17 cellular contexts compared by ENCODE assay signal in the genomic region with DNA sequence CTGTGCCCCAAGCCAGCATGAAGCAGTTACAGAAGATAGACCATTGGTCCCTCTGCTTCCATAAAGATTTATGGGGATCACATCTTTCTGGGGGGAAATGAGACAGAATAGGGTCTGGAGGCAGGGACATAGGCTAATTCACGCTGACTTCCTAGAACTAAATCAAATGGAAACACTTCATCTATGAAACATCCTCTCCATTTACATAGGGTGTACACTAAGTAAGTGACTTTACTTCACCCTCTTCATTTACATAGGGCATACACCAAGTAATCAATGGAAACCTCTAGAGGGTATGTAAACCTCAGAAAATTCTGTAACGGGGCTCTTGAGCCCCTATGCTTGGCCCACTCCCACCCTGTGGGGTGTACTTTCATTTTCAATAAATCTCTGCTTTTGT. TPM values are rescaled to one million over a fixed set of nuclear protein-coding genes. Genes with fewer than 3 reads are reported as not detected.
DNase-seq lines count a peak whose midpoint lies in the region; ATAC-seq, FAIRE-seq and TF ChIP-seq lines count a peak whose summit lies in the region.
"Had no signal": no experiment of that assay in that cellular context is flagged by ENCODE, and none has a peak within 500 bp of the region (broad histone marks: within the 10 kb centered on the region; RNA-seq: fewer than 3 reads in every experiment).

No MANE protein-coding gene starts in this region.

- CTCF ChIA-PET in activated CD4-positive, alpha-beta T cell treated with anti-CD3 and anti-CD28 coated beads, Interleukin-2, amount 10 ng/mL, durations not matched to agents 7 days and 5 days (lab: Charles Lee): no interaction called here
- CTCF ChIA-PET in activated CD8-positive, alpha-beta T cell treated with anti-CD3 and anti-CD28 coated beads, Interleukin-2, amount 10 ng/mL, durations not matched to agents 7 days and 5 days (lab: Charles Lee): interaction anchor here (0.7 to 1.7 kb wide), 2 partner anchors 20 to 241 kb away, joined by 3 to 5 read pairs; no protein-coding TSS in a partner anchor
- CTCF ChIA-PET in naive thymus-derived CD4-positive, alpha-beta T cell (lab: Charles Lee): no interaction called here

- peaks cover 3% of the 10 kb centered on the region for H3K36me3 ChIP-seq in CD4-positive, CD25-positive, alpha-beta regulatory T cell (ENCODE audit: control insufficient read depth, insufficient read depth, low read length)
- peaks cover 0 to 6% (median 0%) of the 10 kb centered on the region in 3 experiments for H3K36me3 ChIP-seq in naive thymus-derived CD4-positive, alpha-beta T cell (ENCODE audit: control insufficient read depth in 2 of 3, insufficient read depth in 3 of 3, low read length in 3 of 3)

- H3K9me3 Mint-ChIP-seq in activated CD4-positive, alpha-beta T cell treated with anti-CD3 and anti-CD28 coated beads, Interleukin-2, amount 10 ng/mL, durations not matched to agents 7 days and 5 days: peaks cover 36% of the 10 kb centered on the region
- peaks cover 0 to 6% (median 0%) of the 10 kb centered on the region in 7 donors for H3K9me3 Mint-ChIP-seq in CD4-positive, CD25-positive, alpha-beta regulatory T cell
- peaks cover 47% of the 10 kb centered on the region for H3K9me3 Mint-ChIP-seq in activated CD8-positive, alpha-beta T cell treated with anti-CD3 and anti-CD28 coated beads, Interleukin-2, amount 10 ng/mL, durations not matched to agents 7 days and 5 days (ENCODE audit: insufficient read depth)
- peaks cover 0 to 35% (median 4%) of the 10 kb centered on the region in 11 donors for H3K9me3 Mint-ChIP-seq in naive thymus-derived CD4-positive, alpha-beta T cell

- no peak for ATAC-seq in CD4-positive, CD25-positive, alpha-beta regulatory T cell (ENCODE audit: low read depth in 2 of 2)
- ATAC-seq in activated CD8-positive, alpha-beta T cell treated with anti-CD3 and anti-CD28 coated beads, Interleukin-2, amount 10 ng/mL, durations not matched to agents 7 days and 5 days: no peak
- no peak for ATAC-seq in naive thymus-derived CD4-positive, alpha-beta T cell
- ATAC-seq: K562, Right ventricle myocardium inferior had no signal

- H3K27me3 ChIP-seq in CD4-positive, CD25-positive, alpha-beta regulatory T cell (ENCODE audit: control insufficient read depth, insufficient read depth, low read length): no peaks in the 10 kb centered on the region
- no peaks in the 10 kb centered on the region for H3K27me3 ChIP-seq in naive thymus-derived CD4-positive, alpha-beta T cell (ENCODE audit: control insufficient read depth in 2 of 2, insufficient read depth in 2 of 2, low read length in 2 of 2)

- peak overlapping the region; percentile 10 for H3K27ac Mint-ChIP-seq in activated CD4-positive, alpha-beta T cell treated with anti-CD3 and anti-CD28 coated beads, Interleukin-2, amount 10 ng/mL, durations not matched to agents 7 days and 5 days
- H3K27ac Mint-ChIP-seq in CD4-positive, CD25-positive, alpha-beta regulatory T cell: peak overlapping the region; percentile 40 to 79 (median 43)
- peak overlapping the region; percentile 34 for H3K27ac Mint-ChIP-seq in activated CD8-positive, alpha-beta T cell treated with anti-CD3 and anti-CD28 coated beads, Interleukin-2, amount 10 ng/mL, durations not matched to agents 7 days and 5 days
- peak overlapping the region in 7 of 9 donors; percentile 47 to 92 (median 74) for H3K27ac Mint-ChIP-seq in naive thymus-derived CD4-positive, alpha-beta T cell

- H3K9me3 ChIP-seq in CD4-positive, CD25-positive, alpha-beta regulatory T cell (ENCODE audit: control insufficient read depth in 2 of 2, low read length in 2 of 2): peaks cover 10 to 27% of the 10 kb centered on the region in 2 experiments
- H3K9me3 ChIP-seq in naive thymus-derived CD4-positive, alpha-beta T cell (ENCODE audit: control insufficient read depth in 2 of 3, low read length in 3 of 3): peaks cover 0 to 10% (median 6%) of the 10 kb centered on the region in 3 experiments

- H3K4me1 Mint-ChIP-seq in activated CD4-positive, alpha-beta T cell treated with anti-CD3 and anti-CD28 coated beads, Interleukin-2, amount 10 ng/mL, durations not matched to agents 7 days and 5 days: peaks cover 48% of the 10 kb centered on the region
- peaks cover 21 to 75% (median 52%) of the 10 kb centered on the region in 4 donors for H3K4me1 Mint-ChIP-seq in CD4-positive, CD25-positive, alpha-beta regulatory T cell
- peaks cover 51% of the 10 kb centered on the region for H3K4me1 Mint-ChIP-seq in activated CD8-positive, alpha-beta T cell treated with anti-CD3 and anti-CD28 coated beads, Interleukin-2, amount 10 ng/mL, durations not matched to agents 7 days and 5 days (ENCODE audit: low read depth)
- peaks cover 9 to 82% (median 46%) of the 10 kb centered on the region in 7 donors for H3K4me1 Mint-ChIP-seq in naive thymus-derived CD4-positive, alpha-beta T cell

- no peak overlapping the region for H3K27ac ChIP-seq in CD4-positive, CD25-positive, alpha-beta regulatory T cell (ENCODE audit: insufficient read depth, low read length, poor library complexity, severe bottlenecking)
- H3K27ac ChIP-seq in naive thymus-derived CD4-positive, alpha-beta T cell (ENCODE audit: low read depth, low read length): no peak overlapping the region

- H3K4me3 ChIP-seq in CD4-positive, CD25-positive, alpha-beta regulatory T cell (ENCODE audit: low read depth, low read length): no peak overlapping the region
- no peak overlapping the region for H3K4me3 ChIP-seq in naive thymus-derived CD4-positive, alpha-beta T cell (ENCODE audit: low read length)
- H3K4me3 ChIP-seq: K562 had no signal

- FAIRE-seq in D721Med (lab: Jason Lieb, UNC): no peak
- FAIRE-seq: A204.1, GM12892, K562, RCC 7860 had no signal

- peaks cover 50% of the 10 kb centered on the region for H3K4me1 ChIP-seq in CD4-positive, CD25-positive, alpha-beta regulatory T cell (ENCODE audit: control insufficient read depth, insufficient read depth, low read length, poor library complexity, severe bottlenecking)
- H3K4me1 ChIP-seq in naive thymus-derived CD4-positive, alpha-beta T cell (ENCODE audit: control insufficient read depth in 2 of 2, insufficient read depth in 2 of 2, low read length in 2 of 2): peaks cover 24 to 48% of the 10 kb centered on the region in 2 donors

- no peak overlapping the region for H3K4me3 Mint-ChIP-seq in activated CD4-positive, alpha-beta T cell treated with anti-CD3 and anti-CD28 coated beads, Interleukin-2, amount 10 ng/mL, durations not matched to agents 7 days and 5 days
- peak overlapping the region in 2 of 4 donors; percentile 0 to 42 for H3K4me3 Mint-ChIP-seq in CD4-positive, CD25-positive, alpha-beta regulatory T cell
- H3K4me3 Mint-ChIP-seq in activated CD8-positive, alpha-beta T cell treated with anti-CD3 and anti-CD28 coated beads, Interleukin-2, amount 10 ng/mL, durations not matched to agents 7 days and 5 days: no peak overlapping the region
- H3K4me3 Mint-ChIP-seq in naive thymus-derived CD4-positive, alpha-beta T cell: peak overlapping the region in 6 of 10 donors; percentile 33 to 65 (median 48)

- intact Hi-C loops in naive thymus-derived CD4-positive, alpha-beta T cell (cut with micrococcal nuclease): no loop called here

- no peak for TF ChIP-seq CTCF in D721Med (IDR thresholded peaks at IDR 0.05; ENCODE audit: insufficient read depth, missing control alignments)

- H3K27me3 Mint-ChIP-seq in activated CD4-positive, alpha-beta T cell treated with anti-CD3 and anti-CD28 coated beads, Interleukin-2, amount 10 ng/mL, durations not matched to agents 7 days and 5 days: no peaks in the 10 kb centered on the region
- no peaks in the 10 kb centered on the region for H3K27me3 Mint-ChIP-seq in CD4-positive, CD25-positive, alpha-beta regulatory T cell
- no peaks in the 10 kb centered on the region for H3K27me3 Mint-ChIP-seq in activated CD8-positive, alpha-beta T cell treated with anti-CD3 and anti-CD28 coated beads, Interleukin-2, amount 10 ng/mL, durations not matched to agents 7 days and 5 days (ENCODE audit: low read depth)
- peaks cover 0 to under 1% (median 0%) of the 10 kb centered on the region in 5 donors for H3K27me3 Mint-ChIP-seq in naive thymus-derived CD4-positive, alpha-beta T cell
- H3K27me3 Mint-ChIP-seq: CD8-positive, alpha-beta memory T cell had no signal

- POLR2A ChIA-PET in activated CD4-positive, alpha-beta T cell treated with anti-CD3 and anti-CD28 coated beads, Interleukin-2, amount 10 ng/mL, durations not matched to agents 7 days and 5 days (lab: Charles Lee): no interaction called here
- POLR2A ChIA-PET in activated CD8-positive, alpha-beta T cell treated with anti-CD3 and anti-CD28 coated beads, Interleukin-2, amount 10 ng/mL, durations not matched to agents 7 days and 5 days (lab: Charles Lee): no interaction called here
- POLR2A ChIA-PET in naive thymus-derived CD4-positive, alpha-beta T cell (lab: Charles Lee): no interaction called here

- H3K36me3 Mint-ChIP-seq in activated CD4-positive, alpha-beta T cell treated with anti-CD3 and anti-CD28 coated beads, Interleukin-2, amount 10 ng/mL, durations not matched to agents 7 days and 5 days (ENCODE audit: low read depth): peaks cover 84% of the 10 kb centered on the region
- H3K36me3 Mint-ChIP-seq in CD4-positive, CD25-positive, alpha-beta regulatory T cell: peaks cover 18% of the 10 kb centered on the region
- H3K36me3 Mint-ChIP-seq in activated CD8-positive, alpha-beta T cell treated with anti-CD3 and anti-CD28 coated beads, Interleukin-2, amount 10 ng/mL, durations not matched to agents 7 days and 5 days (ENCODE audit: low read depth): peaks cover 70% of the 10 kb centered on the region
- peaks cover 0 to 74% (median 35%) of the 10 kb centered on the region in 5 donors for H3K36me3 Mint-ChIP-seq in naive thymus-derived CD4-positive, alpha-beta T cell

- DNase-seq in activated CD4-positive, alpha-beta T cell treated with anti-CD3 and anti-CD28 coated beads, Interleukin-2, amount 10 ng/mL, durations not matched to agents 7 days and 5 days: no peak
- no peak for DNase-seq in activated CD4-positive, alpha-beta T cell treated with anti-CD3 and anti-CD28 coated beads for 1 hour
- no peak for DNase-seq in CD4-positive, CD25-positive, alpha-beta regulatory T cell
- no peak for DNase-seq in activated CD8-positive, alpha-beta T cell treated with anti-CD3 and anti-CD28 coated beads, Interleukin-2, amount 10 ng/mL, durations not matched to agents 7 days and 5 days
- DNase-seq in naive thymus-derived CD4-positive, alpha-beta T cell: no peak
- no peak for DNase-seq in NCI-H1417 (lab: John Stamatoyannopoulos, UW)
- DNase-seq in NCI-H226: no peak
- DNase-seq in D721Med (ENCODE audit: insufficient read length, low spot score): no peak
- DNase-seq: CD8-positive, alpha-beta memory T cell; NCI-H1105; NCI-H1694; NCI-H2081 treated with DMSO at 0.1 percent for 48 hours had no signal

RNA-seq across cellular contexts. Expression of a gene that starts 10.1 kb away (rescaled TPM):
- 10 to 100 TPM; 74.2 to 79.2 TPM for total RNA-seq in activated CD4-positive, alpha-beta T cell treated with anti-CD3 and anti-CD28 coated beads, Interleukin-2, amount 10 ng/mL, durations not matched to agents 7 days and 5 days
- total RNA-seq in CD4-positive, CD25-positive, alpha-beta regulatory T cell: 62.5 TPM
- polyA plus RNA-seq in CD4-positive, CD25-positive, alpha-beta regulatory T cell: 10 to 100 TPM; 37.8 to 62.8 (median 54.4) TPM
- total RNA-seq in activated CD8-positive, alpha-beta T cell treated with anti-CD3 and anti-CD28 coated beads, Interleukin-2, amount 10 ng/mL, durations not matched to agents 7 days and 5 days: 10 to 100 TPM; 40.9 to 45.3 TPM
- 100 to 1,000 TPM in 1 of 5 experiments, 10 to 100 TPM in 4; 50.7 to 116 (median 76.9) TPM for total RNA-seq in naive thymus-derived CD4-positive, alpha-beta T cell
- polyA plus RNA-seq in naive thymus-derived CD4-positive, alpha-beta T cell: 100 to 1,000 TPM in 1 of 2 donors, 10 to 100 TPM in 1; 98.1 to 104 TPM

RNA-seq across cellular contexts. Expression of a gene that starts 10.6 kb away (rescaled TPM):
- 10 to 100 TPM; 21.3 to 22.8 TPM for total RNA-seq in activated CD4-positive, alpha-beta T cell treated with anti-CD3 and anti-CD28 coated beads, Interleukin-2, amount 10 ng/mL, durations not matched to agents 7 days and 5 days
- total RNA-seq in CD4-positive, CD25-positive, alpha-beta regulatory T cell: 20.3 TPM
- polyA plus RNA-seq in CD4-positive, CD25-positive, alpha-beta regulatory T cell: 10 to 100 TPM; 10.5 to 14.9 (median 12.7) TPM
- total RNA-seq in activated CD8-positive, alpha-beta T cell treated with anti-CD3 and anti-CD28 coated beads, Interleukin-2, amount 10 ng/mL, durations not matched to agents 7 days and 5 days: 10 to 100 TPM; 17.7 to 18.5 TPM
- total RNA-seq in naive thymus-derived CD4-positive, alpha-beta T cell: 10 to 100 TPM; 15.4 to 27.2 (median 18.9) TPM
- 10 to 100 TPM; 11.8 to 17.6 TPM for polyA plus RNA-seq in naive thymus-derived CD4-positive, alpha-beta T cell

Comparison
In these comparisons a context has a peak if more than half of its experiments do, and no peak if none do; other contexts are left out.
1. H3K27ac Mint-ChIP-seq: peak in every context shown above with its lines; median percentile 74 in naive thymus-derived CD4-positive, alpha-beta T cell; 43 in CD4-positive, CD25-positive, alpha-beta regulatory T cell; 34 in activated CD8-positive, alpha-beta T cell treated with anti-CD3 and anti-CD28 coated beads, Interleukin-2, amount 10 ng/mL, durations not matched to agents 7 days and 5 days; 10 in activated CD4-positive, alpha-beta T cell treated with anti-CD3 and anti-CD28 coated beads, Interleukin-2, amount 10 ng/mL, durations not matched to agents 7 days and 5 days.
2. H3K4me3 Mint-ChIP-seq: peak in naive thymus-derived CD4-positive, alpha-beta T cell (6 of 10); none in activated CD4-positive, alpha-beta T cell treated with anti-CD3 and anti-CD28 coated beads, Interleukin-2, amount 10 ng/mL, durations not matched to agents 7 days and 5 days (single experiment) and activated CD8-positive, alpha-beta T cell treated with anti-CD3 and anti-CD28 coated beads, Interleukin-2, amount 10 ng/mL, durations not matched to agents 7 days and 5 days (single experiment).